8 cellular contexts compared by ENCODE assay signal in the genomic region with DNA sequence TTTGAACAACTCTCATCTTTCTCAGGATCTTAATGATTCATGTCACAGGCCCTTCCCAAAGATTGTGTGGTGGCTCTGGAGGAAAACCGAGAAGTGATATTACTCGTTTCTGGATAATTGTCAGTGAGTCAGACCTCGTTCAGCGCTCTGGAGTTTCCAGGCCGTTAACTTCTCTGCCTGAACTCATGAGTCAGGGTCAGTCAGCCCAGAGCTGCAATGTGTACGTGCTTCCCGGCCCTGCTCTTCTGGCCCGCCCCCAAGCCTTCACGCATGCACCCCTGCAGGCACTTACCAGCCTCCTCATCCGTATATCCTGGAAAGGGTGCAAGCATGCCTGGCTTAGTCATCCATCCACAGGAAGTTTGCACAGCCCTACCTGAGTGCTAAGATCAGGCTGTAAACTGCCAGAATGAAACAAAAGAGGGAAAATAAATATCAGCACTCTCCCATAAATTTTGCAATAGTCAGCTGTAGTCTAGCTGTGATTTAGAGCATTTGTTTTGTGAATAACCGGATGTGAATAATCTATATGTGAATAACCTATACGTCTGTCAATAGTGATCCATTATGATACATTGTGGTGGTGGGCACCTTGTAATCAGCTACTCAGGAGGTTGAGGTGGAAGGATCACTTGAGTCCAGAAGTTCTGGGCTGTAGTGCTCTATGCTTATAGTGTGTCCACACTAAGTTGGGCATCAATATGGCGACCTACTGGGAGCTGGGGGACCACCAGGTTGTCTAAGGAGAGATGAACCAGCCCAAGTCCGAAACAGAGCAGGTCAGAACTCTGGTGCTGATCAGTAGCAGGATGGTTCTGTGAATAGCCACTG. TPM values are rescaled to one million over a fixed set of nuclear protein-coding genes. Genes with fewer than 3 reads are reported as not detected.
DNase-seq lines count a peak whose midpoint lies in the region; ATAC-seq, FAIRE-seq and TF ChIP-seq lines count a peak whose summit lies in the region.

No MANE protein-coding gene starts in this region.

- H3K79me2 ChIP-seq in GM12878 (ENCODE audit: control insufficient read depth, insufficient read depth, low read length), result no peaks in the 10 kb centered on the region

- SMC1A ChIA-PET in GM12878 (lab: Charles Lee; ENCODE audit: uncharacterized antibody, unreplicated experiment), result interaction anchor here (0.7 to 7.6 kb wide), 10 partner anchors 12 to 67 kb away, joined by 3 to 70 read pairs (median 5); a partner anchor contains a TSS

- POLR2A ChIA-PET in GM12878 (lab: Charles Lee), result interaction anchor here (0.5 to 3.0 kb wide), 6 partner anchors 10 to 68 kb away, joined by 3 to 18 read pairs (median 4); a partner anchor contains a TSS

- peak overlapping the region; percentile 25 for H3K27ac Mint-ChIP-seq in stimulated activated naive B cell treated with anti-CD40 and anti-IgM and Interleukin-4, amounts not matched to agents 10 μg/mL and 1 μg/mL and 100 μg/mL, for 72 hours

- peak; percentile 95 for DNase-seq in DMS53 treated with DMSO at 0.1 percent for 48 hours (lab: John Stamatoyannopoulos, UW; ENCODE audit: unreplicated experiment)
- DNase-seq in HFF-Myc (ENCODE audit: extremely low read depth, low read depth), result peak; percentile 92
- DNase-seq in NCI-H748 treated with DMSO at 0.1 percent for 48 hours (lab: John Stamatoyannopoulos, UW), result peak; percentile 44
- peak; percentile 64 for DNase-seq in GM12878 (ENCODE audit: low read depth, low spot score)
- no peak for DNase-seq in stimulated activated naive B cell treated with anti-CD40 and anti-IgM and Interleukin-4, amounts not matched to agents 10 μg/mL and 1 μg/mL and 100 μg/mL, for 72 hours
- no peak for DNase-seq in C1 segment of cervical spinal cord (lab: John Stamatoyannopoulos, UW)

- RAD21 ChIA-PET in GM12878 (lab: Charles Lee; ENCODE audit: unreplicated experiment), result interaction anchor here (0.6 to 2.0 kb wide), 9 partner anchors 13 to 647 kb away, joined by 3 to 5 read pairs (median 4); a partner anchor contains a TSS

- TF ChIP-seq CTCF in HFF-Myc (IDR thresholded peaks at IDR 0.05; ENCODE audit: low read depth, low read length, missing control alignments) (no peak), GM12878 (IDR thresholded peaks at IDR 0.05 in 2 of 3, conservative IDR thresholded peaks at IDR 0.05 in 1 of 3; ENCODE audit: control insufficient read depth in 2 of 3, extremely low read depth in 1 of 3, insufficient read depth in 1 of 3, low read depth in 3 of 3, low read length in 3 of 3) (no peak), liver (IDR thresholded peaks at IDR 0.05; ENCODE audit: low read depth, low read length, missing input control) (no peak)

- H3K36me3 ChIP-seq in GM12878 (ENCODE audit: control insufficient read depth in 2 of 2, insufficient read depth in 2 of 2, low read length in 1 of 2), result no peaks in the 10 kb centered on the region
- no peaks in the 10 kb centered on the region for H3K36me3 ChIP-seq in liver (ENCODE audit: control insufficient read depth in 4 of 4, insufficient read depth in 3 of 4, low read depth in 1 of 4, low read length in 3 of 4)

- no peaks in the 10 kb centered on the region for H3K27me3 Mint-ChIP-seq in stimulated activated naive B cell treated with anti-CD40 and anti-IgM and Interleukin-4, amounts not matched to agents 10 μg/mL and 1 μg/mL and 100 μg/mL, for 72 hours

- H3K9me3 ChIP-seq in GM12878 (replicated peaks; ENCODE audit: control insufficient read depth, insufficient read depth, low read length) (no peaks in the 10 kb centered on the region; the same call in 2 of the 3 replicates), liver (ENCODE audit: control insufficient read depth in 4 of 4, low read length in 3 of 4) (no peaks in the 10 kb centered on the region)

- no peak overlapping the region for H3K4me3 Mint-ChIP-seq in stimulated activated naive B cell treated with anti-CD40 and anti-IgM and Interleukin-4, amounts not matched to agents 10 μg/mL and 1 μg/mL and 100 μg/mL, for 72 hours

- H3K27me3 ChIP-seq in GM12878 (replicated peaks in 1 of 2; ENCODE audit: control insufficient read depth in 2 of 2, insufficient read depth in 2 of 2, low read length in 1 of 2) (no peaks in the 10 kb centered on the region), liver (ENCODE audit: control insufficient read depth in 4 of 4, insufficient read depth in 4 of 4, low read length in 3 of 4) (no peaks in the 10 kb centered on the region)

- intact Hi-C loops in GM12878 (cut with micrococcal nuclease; ENCODE audit: unreplicated experiment), result no loop called here

- H4K20me1 ChIP-seq in GM12878 (ENCODE audit: control insufficient read depth, insufficient read depth), result no peaks in the 10 kb centered on the region

- no peak for TF ChIP-seq RAD21 in GM12878 (IDR thresholded peaks at IDR 0.05; ENCODE audit: insufficient read depth, low read depth, low read length)
- peak; percentile 52 to 58 for TF ChIP-seq RAD21 in liver (IDR thresholded peaks at IDR 0.05)

- no peak for FAIRE-seq in GM12878 (lab: Jason Lieb, UNC)

- H3K4me1 ChIP-seq in GM12878 (ENCODE audit: control insufficient read depth, insufficient read depth, low read length) (peaks cover 34% of the 10 kb centered on the region), liver (ENCODE audit: control insufficient read depth in 4 of 4, insufficient read depth in 4 of 4, low read length in 3 of 4) (peaks cover 6 to 12% (median 10%) of the 10 kb centered on the region in 4 donors)

- TF ChIP-seq POLR2A in GM12878 (IDR thresholded peaks at IDR 0.05; ENCODE audit: low read depth, low read length), result no peak

- H3K27ac ChIP-seq in GM12878 (ENCODE audit: control insufficient read depth, insufficient read depth) (peak overlapping the region; percentile 48), liver (ENCODE audit: low read depth in 1 of 2, low read length in 2 of 2) (peak overlapping the region; percentile 81 to 89)

- WGBS in GM12878 (ENCODE audit: insufficient coverage, insufficient replicate concordance, low lambda C conversion rate, missing lambda C conversion rate), result 32% methylated on average over 14 of the region's 14 CpGs
- 35% methylated on average over 14 of the region's 14 CpGs for WGBS in liver

- CTCF ChIA-PET in GM12878 (lab: Yijun Ruan, JAX), result interaction anchor here (0.8 to 1.8 kb wide), 8 partner anchors 12 to 128 kb away, joined by 3 to 5 read pairs (median 4); no protein-coding TSS in a partner anchor

- no peak overlapping the region for H3K9ac ChIP-seq in GM12878 (ENCODE audit: control insufficient read depth, insufficient read depth, low read length)
- H3K9ac ChIP-seq in liver (ENCODE audit: low read depth in 1 of 2, low read length in 2 of 2), result no peak overlapping the region

- peak overlapping the region; percentile 15 for H3K4me2 ChIP-seq in GM12878 (ENCODE audit: control insufficient read depth, insufficient read depth)

- H3K9me3 Mint-ChIP-seq in stimulated activated naive B cell treated with anti-CD40 and anti-IgM and Interleukin-4, amounts not matched to agents 10 μg/mL and 1 μg/mL and 100 μg/mL, for 72 hours, result no peaks in the 10 kb centered on the region

- peaks cover 26 to 45% of the 10 kb centered on the region in 2 donors for H3K4me1 Mint-ChIP-seq in stimulated activated naive B cell treated with anti-CD40 and anti-IgM and Interleukin-4, amounts not matched to agents 10 μg/mL and 1 μg/mL and 100 μg/mL, for 72 hours

- peak; percentile 74 for ATAC-seq in GM12878
- peak; percentile 55 to 79 for ATAC-seq in stimulated activated naive B cell treated with anti-CD40 and anti-IgM and Interleukin-4, amounts not matched to agents 10 μg/mL and 1 μg/mL and 100 μg/mL, for 72 hours (replicated peaks)
- ATAC-seq in HG03159 (IDR thresholded peaks at IDR 0.05; ENCODE audit: unreplicated experiment), result no peak

- H3K4me3 ChIP-seq in HFF-Myc (replicated peaks; ENCODE audit: low read depth, low read length) (no peak overlapping the region), GM12878 (no peak overlapping the region), liver (ENCODE audit: low read depth in 1 of 3, low read length in 3 of 3) (no peak overlapping the region)

- TF ChIP-seq EP300 in GM12878 (IDR thresholded peaks at IDR 0.05; ENCODE audit: borderline replicate concordance in 1 of 2, control insufficient read depth in 1 of 2, low read depth in 2 of 2, low read length in 2 of 2), result no peak

- H3K36me3 Mint-ChIP-seq in stimulated activated naive B cell treated with anti-CD40 and anti-IgM and Interleukin-4, amounts not matched to agents 10 μg/mL and 1 μg/mL and 100 μg/mL, for 72 hours, result no peaks in the 10 kb centered on the region

- BruUV-seq in GM12878 (replicated peaks; lab: Mats Ljungman, UMichigan), result no TSS peak

- in situ Hi-C loops in GM12878 (cut with MboI), result no loop called here

- H2AFZ ChIP-seq in GM12878 (ENCODE audit: control insufficient read depth, low read depth, low read length), result peak overlapping the region; percentile 70

RNA-seq across cellular contexts. Expression of a gene that starts 35.3 kb away (rescaled TPM):
- 76.9 and 77.1 TPM in 2 replicates for total RNA-seq in GM12878 (2013; cell fraction: nucleolus; rRNA removed)
- total RNA-seq in GM12878 (2014; rRNA removed) (10.4 and 13.4 TPM in 2 replicates), GM12878 (2014; rRNA removed; fragmentation: Illumina TruSeq; extraction: Trizol) (7.7 and 8.8 TPM in 2 replicates), GM12878 (2021) (23.5 and 26.0 TPM in 2 replicates), liver (10 to 100 TPM; 38.8 to 52.2 TPM)
- 5.7 TPM for polyA plus RNA-seq in GM12878 (2011; ENCODE audit: low read depth)
- polyA plus RNA-seq in GM12878 (2011; rRNA removed) (3.9 and 8.7 TPM in 2 replicates), GM12878 (2014; fragmentation: Illumina TruSeq; extraction: Trizol) (3.7 and 8.1 TPM in 2 replicates), GM12878 (2014; fragmentation: Nextera tagmentation; extraction: Ambion mirVana) (1 to 10 TPM in 1 of 2 experiments, under 1 TPM in 1; 0.87 to 1.4 TPM), GM12878 (2014; rRNA removed) (16.3 and 18.1 TPM in 2 replicates), GM12878 (2016; fragmentation: Nextera tagmentation; extraction: Ambion mirVana) (10 to 100 TPM in 1 of 2 experiments, 1 to 10 TPM in 1; 10.0 to 10.8 TPM), liver (10 to 100 TPM; 14.3 to 15.2 TPM)
- polyA plus RNA-seq in GM12878 (2011; cell fraction: cytosol; rRNA removed), result 9.1 and 11.6 TPM in 2 replicates
- 40.5 and 46.0 TPM in 2 replicates for polyA plus RNA-seq in GM12878 (2011; cell fraction: nucleus; rRNA removed)
- polyA plus RNA-seq in GM12878 (2012), result 12.4 and 13.5 TPM in 2 replicates
- 18.4 and 36.0 TPM in 2 replicates for polyA minus RNA-seq in GM12878 (2011; rRNA and poly(A)+ RNA removed)
- 6.4 and 14.2 TPM in 2 replicates for polyA minus RNA-seq in GM12878 (2011; cell fraction: cytosol; rRNA and poly(A)+ RNA removed)
- polyA minus RNA-seq in GM12878 (2011; cell fraction: nucleus; rRNA and poly(A)+ RNA removed), result 13.7 and 25.4 TPM in 2 replicates

Comparison
In these comparisons a context has a peak if more than half of its experiments do, and no peak if none do; other contexts are left out.
1. DNase-seq: peak in DMS53 treated with DMSO at 0.1 percent for 48 hours (single experiment), HFF-Myc (single experiment), NCI-H748 treated with DMSO at 0.1 percent for 48 hours (single experiment) and GM12878 (single experiment); none in stimulated activated naive B cell treated with anti-CD40 and anti-IgM and Interleukin-4, amounts not matched to agents 10 μg/mL and 1 μg/mL and 100 μg/mL, for 72 hours (single experiment) and C1 segment of cervical spinal cord (0 of 14).